In the genomic region with DNA sequence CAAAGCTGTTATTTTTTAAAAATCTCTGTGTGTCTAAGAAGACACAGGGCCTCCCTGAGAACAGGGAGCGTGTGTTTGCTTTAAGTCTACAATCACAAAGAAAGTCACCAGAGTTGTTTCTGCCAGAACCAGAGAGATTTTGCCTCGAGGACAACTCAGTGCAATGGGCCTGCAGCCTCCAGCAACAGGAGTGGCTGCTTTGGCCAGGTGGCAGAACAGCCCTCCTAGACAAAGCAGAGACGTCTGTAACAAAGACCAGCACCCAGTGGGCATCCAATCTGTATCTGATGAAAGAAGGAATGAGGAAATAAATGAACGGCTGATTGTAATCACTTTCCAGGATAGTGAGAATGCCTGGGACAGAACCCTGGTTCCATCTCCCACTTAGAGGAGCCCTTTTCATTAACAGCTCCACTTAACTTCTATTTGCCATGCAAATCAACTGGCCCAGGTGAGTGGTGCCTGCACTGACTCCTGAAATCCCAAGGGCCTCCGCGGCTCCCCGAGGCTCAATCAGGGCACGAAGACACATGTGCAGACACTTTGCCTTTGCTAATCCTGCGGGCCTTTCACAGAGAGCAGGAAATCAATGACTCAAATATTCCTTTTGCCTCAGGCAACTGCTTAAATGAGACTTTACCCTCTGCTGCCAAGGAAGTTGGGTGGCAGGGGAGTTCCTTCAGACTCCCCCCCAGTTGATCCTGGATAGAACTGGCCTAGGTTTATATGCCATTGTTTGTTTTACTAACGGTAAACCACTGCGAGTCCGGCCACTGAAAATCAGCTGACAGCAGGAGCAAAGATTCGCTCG, we compare ENCODE assay signal across 10 cellular contexts.
A peak's percentile ranks its signal among the peaks of the same experiment; 100 is the strongest.
DNase-seq lines count a peak whose midpoint lies in the region; ATAC-seq and TF ChIP-seq lines count a peak whose summit lies in the region.
"Had no signal": no experiment of that assay in that cellular context is flagged by ENCODE, and none has a peak within 500 bp of the region (broad histone marks: within the 10 kb centered on the region; RNA-seq: fewer than 3 reads in every experiment).

No MANE protein-coding gene starts in this region.

- H3K27ac ChIP-seq in PC-9 (peak overlapping the region; percentile 99), sigmoid colon (no peak overlapping the region)

- H3K4me3 ChIP-seq in PC-9 (no peak overlapping the region), sigmoid colon (no peak overlapping the region)

- peaks cover 10% of the 10 kb centered on the region for H3K9me3 Mint-ChIP-seq in activated CD8-positive, alpha-beta T cell treated with anti-CD3 and anti-CD28 coated beads, Interleukin-2, amount 10 ng/mL, durations not matched to agents 7 days and 5 days (ENCODE audit: insufficient read depth)
- H3K9me3 Mint-ChIP-seq in activated T-cell treated with anti-CD3 and anti-CD28 coated beads, Interleukin-2, amount 50 U/mL, for 72 hours = peaks cover 5% of the 10 kb centered on the region in 2 donors

- H3K27me3 Mint-ChIP-seq in activated CD8-positive, alpha-beta T cell treated with anti-CD3 and anti-CD28 coated beads, Interleukin-2, amount 10 ng/mL, durations not matched to agents 7 days and 5 days (ENCODE audit: low read depth) = no peaks in the 10 kb centered on the region
- H3K27me3 Mint-ChIP-seq in activated T-cell treated with anti-CD3 and anti-CD28 coated beads, Interleukin-2, amount 50 U/mL, for 72 hours (ENCODE audit: low read depth) = no peaks in the 10 kb centered on the region

- 27 to 70% methylated on average over 14 of the region's 14 CpGs for WGBS in sigmoid colon, 2 donors

- no peaks in the 10 kb centered on the region for H3K36me3 ChIP-seq in PC-9 (ENCODE audit: low read depth)
- no peaks in the 10 kb centered on the region for H3K36me3 ChIP-seq in sigmoid colon

- no peak for TF ChIP-seq POLR2A in sigmoid colon (IDR thresholded peaks at IDR 0.05)

- peaks cover 10% of the 10 kb centered on the region for H3K36me3 Mint-ChIP-seq in activated CD8-positive, alpha-beta T cell treated with anti-CD3 and anti-CD28 coated beads, Interleukin-2, amount 10 ng/mL, durations not matched to agents 7 days and 5 days (ENCODE audit: low read depth)
- peaks cover 6 to 9% of the 10 kb centered on the region in 2 donors for H3K36me3 Mint-ChIP-seq in activated T-cell treated with anti-CD3 and anti-CD28 coated beads, Interleukin-2, amount 50 U/mL, for 72 hours (ENCODE audit: insufficient read depth in 2 of 2)

- DNase-seq in NCI-H2171 treated with DMSO at 0.1 percent for 48 hours (lab: John Stamatoyannopoulos, UW) = peak; percentile 10
- DNase-seq in NCI-H2171 (lab: John Stamatoyannopoulos, UW) = no peak
- DNase-seq in PC-9 = peak; percentile 55 to 92
- peak; percentile 17 for DNase-seq in sigmoid colon
- DNase-seq in activated CD8-positive, alpha-beta T cell treated with anti-CD3 and anti-CD28 coated beads, Interleukin-2, amount 10 ng/mL, durations not matched to agents 7 days and 5 days = no peak
- no peak for DNase-seq in activated T-cell treated with anti-CD3 and anti-CD28 coated beads, Interleukin-2, amount 50 U/mL, for 72 hours
- no peak for DNase-seq in HUDEP-2 (lab: John Stamatoyannopoulos, UW; ENCODE audit: unreplicated experiment in 76 of 76)
- DNase-seq: ACHN; activated naive CD4-positive, alpha-beta T cell treated with anti-CD3 and anti-CD28 coated beads, Interleukin-2, amount 50 U/mL, for 16 hours had no signal

- no peak overlapping the region for H3K27ac Mint-ChIP-seq in activated CD8-positive, alpha-beta T cell treated with anti-CD3 and anti-CD28 coated beads, Interleukin-2, amount 10 ng/mL, durations not matched to agents 7 days and 5 days
- H3K27ac Mint-ChIP-seq in activated T-cell treated with anti-CD3 and anti-CD28 coated beads, Interleukin-2, amount 50 U/mL, for 72 hours = no peak overlapping the region

- H3F3A ChIP-seq in PC-9 (ENCODE audit: insufficient read depth, low read depth) = peaks cover 36% of the 10 kb centered on the region

- H3K4me3 Mint-ChIP-seq in activated CD8-positive, alpha-beta T cell treated with anti-CD3 and anti-CD28 coated beads, Interleukin-2, amount 10 ng/mL, durations not matched to agents 7 days and 5 days = no peak overlapping the region
- no peak overlapping the region for H3K4me3 Mint-ChIP-seq in activated T-cell treated with anti-CD3 and anti-CD28 coated beads, Interleukin-2, amount 50 U/mL, for 72 hours

- H3K9me2 ChIP-seq in PC-9 (ENCODE audit: insufficient read depth) = no peaks in the 10 kb centered on the region

- TF ChIP-seq CTCF in PC-9 (conservative IDR thresholded peaks at IDR 0.05) (no peak), sigmoid colon (IDR thresholded peaks at IDR 0.05) (no peak)

- H3K4me1 ChIP-seq in PC-9 (replicated peaks; ENCODE audit: insufficient read depth) = peaks cover 54% of the 10 kb centered on the region
- H3K4me1 ChIP-seq in sigmoid colon = no peaks in the 10 kb centered on the region

- H3K27me3 ChIP-seq in PC-9 (ENCODE audit: insufficient read depth, low read depth) = no peaks in the 10 kb centered on the region
- no peaks in the 10 kb centered on the region for H3K27me3 ChIP-seq in sigmoid colon

- CTCF ChIA-PET in PC-9 (lab: Charles Lee) = interaction anchor here (0.6 kb wide), 1 partner anchor 250 kb away, joined by 4 read pairs; no protein-coding TSS in a partner anchor
- CTCF ChIA-PET in activated CD8-positive, alpha-beta T cell treated with anti-CD3 and anti-CD28 coated beads, Interleukin-2, amount 10 ng/mL, durations not matched to agents 7 days and 5 days (lab: Charles Lee) = interaction anchor here (1.1 kb wide), 1 partner anchor 39 kb away, joined by 3 read pairs; no protein-coding TSS in a partner anchor

- H2AFZ ChIP-seq in PC-9 = no peak overlapping the region

- peaks cover 6% of the 10 kb centered on the region; the same call in 1 of the 2 replicates for H3K9me3 ChIP-seq in PC-9 (ENCODE audit: insufficient read depth, low read depth)
- H3K9me3 ChIP-seq in sigmoid colon = no peaks in the 10 kb centered on the region

- H3K4me2 ChIP-seq in PC-9 = peak overlapping the region; percentile 66

- peaks cover 11% of the 10 kb centered on the region for H3K4me1 Mint-ChIP-seq in activated CD8-positive, alpha-beta T cell treated with anti-CD3 and anti-CD28 coated beads, Interleukin-2, amount 10 ng/mL, durations not matched to agents 7 days and 5 days (ENCODE audit: low read depth)
- H3K4me1 Mint-ChIP-seq in activated T-cell treated with anti-CD3 and anti-CD28 coated beads, Interleukin-2, amount 50 U/mL, for 72 hours (ENCODE audit: low read depth) = peaks cover 29% of the 10 kb centered on the region

- POLR2A ChIA-PET in PC-9 (lab: Charles Lee; ENCODE audit: unreplicated experiment) = no interaction called here
- POLR2A ChIA-PET in activated CD8-positive, alpha-beta T cell treated with anti-CD3 and anti-CD28 coated beads, Interleukin-2, amount 10 ng/mL, durations not matched to agents 7 days and 5 days (lab: Charles Lee) = no interaction called here

- no peaks in the 10 kb centered on the region for H3K79me2 ChIP-seq in PC-9 (ENCODE audit: low read depth)

- no peaks in the 10 kb centered on the region for H4K20me1 ChIP-seq in PC-9 (ENCODE audit: insufficient read depth)

- intact Hi-C loops in PC-9 (cut with micrococcal nuclease; ENCODE audit: unreplicated experiment) = no loop called here
- intact Hi-C loops in sigmoid colon (cut with DNase I) = no loop called here

- no TSS peak for BruUV-seq in PC-9 (replicated peaks; lab: Mats Ljungman, UMichigan)

- ATAC-seq in esophagus mucosa = peak; percentile 92
- ATAC-seq in activated CD8-positive, alpha-beta T cell treated with anti-CD3 and anti-CD28 coated beads, Interleukin-2, amount 10 ng/mL, durations not matched to agents 7 days and 5 days = no peak
- no peak for ATAC-seq in activated T-cell treated with anti-CD3 and anti-CD28 coated beads, Interleukin-2, amount 50 U/mL, for 72 hours (replicated peaks in 1 of 2)

- no peak for TF ChIP-seq EP300 in sigmoid colon (IDR thresholded peaks at IDR 0.05)

Comparison
In these comparisons a context has a peak if more than half of its experiments do, and no peak if none do; other contexts are left out.
1. DNase-seq: peak in NCI-H2171 treated with DMSO at 0.1 percent for 48 hours (single experiment), PC-9 (2 of 2) and sigmoid colon (single experiment); none in NCI-H2171 (single experiment), activated CD8-positive, alpha-beta T cell treated with anti-CD3 and anti-CD28 coated beads, Interleukin-2, amount 10 ng/mL, durations not matched to agents 7 days and 5 days (single experiment), activated T-cell treated with anti-CD3 and anti-CD28 coated beads, Interleukin-2, amount 50 U/mL, for 72 hours (0 of 2) and HUDEP-2 (0 of 76).